ENCODE assay signal across 1 cellular context in genomic region chr20:45880988-45881788, GRCh38.
A peak's percentile ranks its signal among the peaks of the same experiment; 100 is the strongest.
TF ChIP-seq lines count a peak whose summit lies in the region.

Gene ZSWIM1 (plus strand): TSS chr20:45881227. CDS start chr20:45882593, 1,366 bp downstream.

TF ChIP-seq in A549, 52 proteins besides CTCF, POLR2A, EP300 and RAD21 (continued from another document):
- TF ChIP-seq PBX3 (IDR thresholded peaks at IDR 0.05): peak; percentile 98
- no peak for TF ChIP-seq ZC3H11A (IDR thresholded peaks at IDR 0.05)
- no peak for TF ChIP-seq NFE2L2 (conservative IDR thresholded peaks at IDR 0.05; ENCODE audit: low read length)
- TF ChIP-seq ATOH8 (CRISPR knock-in tag; IDR thresholded peaks at IDR 0.05; ENCODE audit: low read depth): no peak
- no peak for TF ChIP-seq TFCP2L1 (CRISPR knock-in tag; IDR thresholded peaks at IDR 0.05)
- TF ChIP-seq RARB (CRISPR knock-in tag; IDR thresholded peaks at IDR 0.05): no peak
- TF ChIP-seq HDAC2 (IDR thresholded peaks at IDR 0.05): 0 out of 2 replicates have a peak, but pooled peaks have one; percentile 42
- TF ChIP-seq ZFP36 (IDR thresholded peaks at IDR 0.05; ENCODE audit: borderline replicate concordance, partially characterized antibody): peak; percentile 67
- TF ChIP-seq RCOR1 (IDR thresholded peaks at IDR 0.05; ENCODE audit: low read depth, low read length): no peak
- TF ChIP-seq NR3C1 (IDR thresholded peaks at IDR 0.05): no peak
- no peak for TF ChIP-seq HEYL (CRISPR knock-in tag; IDR thresholded peaks at IDR 0.05)
- no peak for TF ChIP-seq MAX (IDR thresholded peaks at IDR 0.05)
- TF ChIP-seq CBX8 (IDR thresholded peaks at IDR 0.05): no peak
- TF ChIP-seq CEBPB (IDR thresholded peaks at IDR 0.05): no peak
- TF ChIP-seq FOXS1 (CRISPR knock-in tag; IDR thresholded peaks at IDR 0.05): no peak
- no peak for TF ChIP-seq CBX2 (IDR thresholded peaks at IDR 0.05; ENCODE audit: borderline replicate concordance, low read depth)
- no peak for TF ChIP-seq E2F6 (IDR thresholded peaks at IDR 0.05; ENCODE audit: borderline replicate concordance, low read depth)
- TF ChIP-seq FOSL2 (IDR thresholded peaks at IDR 0.05): no peak
- TF ChIP-seq FOSL2 (CRISPR knock-in tag; IDR thresholded peaks at IDR 0.05): no peak
- no peak for TF ChIP-seq NPAS2 (CRISPR knock-in tag; IDR thresholded peaks at IDR 0.05; ENCODE audit: borderline replicate concordance)
- TF ChIP-seq RFX5 (IDR thresholded peaks at IDR 0.05): peak; percentile 77; the same call in 1 of the 2 replicates
- no peak for TF ChIP-seq POLR2AphosphoS2 (conservative IDR thresholded peaks at IDR 0.05; ENCODE audit: low read length)
- TF ChIP-seq HOXB13 (CRISPR knock-in tag; IDR thresholded peaks at IDR 0.05; ENCODE audit: low read depth): no peak
- peak; percentile 69 for TF ChIP-seq KDM1A (IDR thresholded peaks at IDR 0.05; ENCODE audit: low read depth)
- peak; percentile 50 to 58; a peak in 3 of 5 replicates for TF ChIP-seq JUN (IDR thresholded peaks at IDR 0.05)
- no peak for TF ChIP-seq FOSB (CRISPR knock-in tag; IDR thresholded peaks at IDR 0.05)
- no peak for TF ChIP-seq EHF (CRISPR knock-in tag; IDR thresholded peaks at IDR 0.05)
- TF ChIP-seq BCL3 (IDR thresholded peaks at IDR 0.05): peak; percentile 58; the same call in 1 of the 3 replicates
